17 cellular contexts compared by ENCODE assay signal in the genomic region with DNA sequence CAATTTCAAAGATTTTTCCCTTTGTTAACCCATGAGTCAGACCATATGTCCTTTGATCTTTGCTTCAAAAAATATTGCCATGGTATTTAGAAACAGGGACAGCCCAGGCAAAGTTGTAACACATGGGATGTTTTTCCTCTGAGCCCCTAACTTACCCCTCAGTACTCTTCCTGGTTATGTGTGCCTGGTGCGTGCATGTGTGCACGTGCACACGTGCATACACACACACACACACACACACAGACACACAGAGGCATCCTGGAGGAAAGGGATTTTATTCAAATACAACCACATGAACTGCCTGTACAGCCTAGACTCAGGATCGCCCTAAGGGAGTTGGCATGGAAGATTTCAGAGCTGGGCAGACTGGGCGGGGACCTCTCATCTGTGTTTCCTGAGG.
"Had no signal": no experiment of that assay in that cellular context is flagged by ENCODE, and none has a peak within 500 bp of the region (broad histone marks: within the 10 kb centered on the region; RNA-seq: fewer than 3 reads in every experiment).

No MANE protein-coding gene starts in this region.

- H3K4me3 ChIP-seq: breast epithelium, lower lobe of right lung, prostate gland, smooth muscle cell, thoracic aorta, upper lobe of right lung had no signal

- H3K27me3 ChIP-seq: breast epithelium, upper lobe of right lung had no signal

- H3K9me3 Mint-ChIP-seq: mesothelial cell of epicardium had no signal

- H3K36me3 ChIP-seq: breast epithelium, lower lobe of right lung, prostate gland, thoracic aorta, upper lobe of right lung had no signal

- ATAC-seq: left cardiac atrium, lower lobe of right lung, right cardiac atrium, upper lobe of right lung had no signal

- H3K27ac ChIP-seq: breast epithelium, lower lobe of right lung, prostate gland, thoracic aorta, upper lobe of right lung had no signal

- H3K4me1 ChIP-seq: breast epithelium, lower lobe of right lung, prostate gland, upper lobe of right lung had no signal

- DNase-seq: activated CD4-positive, alpha-beta T cell treated with anti-CD3 and anti-CD28 coated beads, Interleukin-2, amount 50 U/mL, for 1 hour; activated CD4-positive, CD25-positive, alpha-beta regulatory T cell; activated CD8-positive, alpha-beta memory T cell treated with anti-CD3 and anti-CD28 coated beads for 24 hours; activated gamma-delta T cell treated with Interleukin-2 at 50 U/mL for 16 hours; aorta; cerebellar nuclear complex; effector CD8-positive, alpha-beta T cell; head of caudate nucleus; left cardiac atrium; lower lobe of right lung; right cardiac atrium; upper lobe of right lung had no signal

- H3K4me3 Mint-ChIP-seq: mesothelial cell of epicardium had no signal

- H3K9me3 ChIP-seq: breast epithelium, lower lobe of right lung, prostate gland, thoracic aorta, upper lobe of right lung had no signal

- H3K36me3 Mint-ChIP-seq: mesothelial cell of epicardium had no signal

- H3K4me2 ChIP-seq: smooth muscle cell had no signal

- H3K27ac Mint-ChIP-seq: mesothelial cell of epicardium had no signal
